ENCODE assay signal across 1 cellular context in the genomic region with DNA sequence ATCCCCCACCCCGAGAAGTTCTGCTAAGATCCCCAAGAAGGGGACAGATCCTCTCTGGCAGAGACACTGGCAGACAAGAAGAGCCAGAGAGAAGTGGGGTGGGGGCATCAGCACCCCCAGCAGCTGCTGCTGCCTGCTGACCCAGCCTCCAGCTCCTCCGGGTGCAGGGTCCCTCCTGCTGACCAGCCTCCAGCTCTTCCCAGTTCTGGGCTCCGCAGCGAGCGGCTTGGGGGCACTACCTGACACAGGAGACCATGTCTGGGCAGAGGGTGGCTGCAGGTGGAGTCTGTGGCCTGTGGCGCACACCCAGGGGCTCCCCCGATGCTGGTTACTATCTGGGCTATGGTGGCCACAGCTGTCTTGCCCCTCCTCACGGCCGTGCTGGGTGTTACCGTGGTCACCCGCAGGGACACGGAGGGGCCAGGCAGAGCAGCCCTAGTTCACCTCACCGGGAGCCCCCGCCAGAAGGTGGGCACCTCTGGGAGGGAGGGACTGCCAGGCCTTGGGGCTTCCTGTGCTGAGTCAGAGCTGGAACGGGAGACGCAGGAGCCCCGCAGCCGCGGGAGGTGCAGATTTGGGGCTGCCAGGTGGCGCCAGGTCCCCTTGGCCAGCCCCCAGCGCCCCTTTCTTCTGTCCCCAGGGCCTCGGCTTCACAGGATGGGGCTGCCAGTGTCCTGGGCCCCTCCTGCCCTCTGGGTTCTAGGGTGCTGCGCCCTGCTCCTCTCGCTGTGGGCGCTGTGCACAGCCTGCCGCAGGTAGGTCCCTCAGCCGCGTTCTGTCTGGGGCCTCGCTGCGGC.
TF ChIP-seq lines count a peak whose summit lies in the region.

No MANE protein-coding gene starts in this region.

TF ChIP-seq in HepG2, 621 proteins besides CTCF, POLR2A, EP300 and RAD21 (continued from another document and continues in another):
- peak; percentile 41; the same call in 1 of the 2 replicates for TF ChIP-seq GLI4 (CRISPR knock-in tag; IDR thresholded peaks at IDR 0.05; ENCODE audit: borderline replicate concordance)
- TF ChIP-seq ZFP90 (CRISPR knock-in tag; IDR thresholded peaks at IDR 0.05; ENCODE audit: borderline replicate concordance): 0 out of 2 replicates have a peak, but pooled peaks have one; percentile 65
- TF ChIP-seq, protein P1, sequence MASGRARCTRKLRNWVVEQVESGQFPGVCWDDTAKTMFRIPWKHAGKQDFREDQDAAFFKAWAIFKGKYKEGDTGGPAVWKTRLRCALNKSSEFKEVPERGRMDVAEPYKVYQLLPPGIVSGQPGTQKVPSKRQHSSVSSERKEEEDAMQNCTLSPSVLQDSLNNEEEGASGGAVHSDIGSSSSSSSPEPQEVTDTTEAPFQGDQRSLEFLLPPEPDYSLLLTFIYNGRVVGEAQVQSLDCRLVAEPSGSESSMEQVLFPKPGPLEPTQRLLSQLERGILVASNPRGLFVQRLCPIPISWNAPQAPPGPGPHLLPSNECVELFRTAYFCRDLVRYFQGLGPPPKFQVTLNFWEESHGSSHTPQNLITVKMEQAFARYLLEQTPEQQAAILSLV (CRISPR knock-in tag; IDR thresholded peaks at IDR 0.05; ENCODE audit: borderline replicate concordance): no peak; the same call in 1 of the 2 replicates
- peak; percentile 64 for TF ChIP-seq DPF2 (CRISPR knock-in tag; IDR thresholded peaks at IDR 0.05; ENCODE audit: borderline replicate concordance, low read depth)
- TF ChIP-seq, protein P2, sequence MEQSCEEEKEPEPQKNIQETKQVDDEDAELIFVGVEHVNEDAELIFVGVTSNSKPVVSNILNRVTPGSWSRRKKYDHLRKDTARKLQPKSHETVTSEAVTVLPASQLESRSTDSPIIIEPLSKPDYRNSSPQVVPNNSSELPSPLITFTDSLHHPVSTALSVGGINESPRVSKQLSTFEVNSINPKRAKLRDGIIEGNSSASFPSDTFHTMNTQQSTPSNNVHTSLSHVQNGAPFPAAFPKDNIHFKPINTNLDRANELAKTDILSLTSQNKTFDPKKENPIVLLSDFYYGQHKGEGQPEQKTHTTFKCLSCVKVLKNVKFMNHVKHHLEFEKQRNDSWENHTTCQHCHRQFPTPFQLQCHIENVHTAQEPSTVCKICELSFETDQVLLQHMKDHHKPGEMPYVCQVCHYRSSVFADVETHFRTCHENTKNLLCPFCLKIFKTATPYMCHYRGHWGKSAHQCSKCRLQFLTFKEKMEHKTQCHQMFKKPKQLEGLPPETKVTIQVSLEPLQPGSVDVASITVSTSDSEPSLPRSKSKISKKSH (CRISPR knock-in tag; IDR thresholded peaks at IDR 0.05; ENCODE audit: borderline replicate concordance): peak; percentile 18; the same call in 1 of the 2 replicates
- 0 out of 2 replicates have a peak, but pooled peaks have one; percentile 60 for TF ChIP-seq POLR2AphosphoS2 (IDR thresholded peaks at IDR 0.05; ENCODE audit: low read depth, low read length)
- peak; percentile 87; the same call in 1 of the 2 replicates for TF ChIP-seq ZNF747 (CRISPR knock-in tag; IDR thresholded peaks at IDR 0.05; ENCODE audit: borderline replicate concordance)
- TF ChIP-seq, protein P3, sequence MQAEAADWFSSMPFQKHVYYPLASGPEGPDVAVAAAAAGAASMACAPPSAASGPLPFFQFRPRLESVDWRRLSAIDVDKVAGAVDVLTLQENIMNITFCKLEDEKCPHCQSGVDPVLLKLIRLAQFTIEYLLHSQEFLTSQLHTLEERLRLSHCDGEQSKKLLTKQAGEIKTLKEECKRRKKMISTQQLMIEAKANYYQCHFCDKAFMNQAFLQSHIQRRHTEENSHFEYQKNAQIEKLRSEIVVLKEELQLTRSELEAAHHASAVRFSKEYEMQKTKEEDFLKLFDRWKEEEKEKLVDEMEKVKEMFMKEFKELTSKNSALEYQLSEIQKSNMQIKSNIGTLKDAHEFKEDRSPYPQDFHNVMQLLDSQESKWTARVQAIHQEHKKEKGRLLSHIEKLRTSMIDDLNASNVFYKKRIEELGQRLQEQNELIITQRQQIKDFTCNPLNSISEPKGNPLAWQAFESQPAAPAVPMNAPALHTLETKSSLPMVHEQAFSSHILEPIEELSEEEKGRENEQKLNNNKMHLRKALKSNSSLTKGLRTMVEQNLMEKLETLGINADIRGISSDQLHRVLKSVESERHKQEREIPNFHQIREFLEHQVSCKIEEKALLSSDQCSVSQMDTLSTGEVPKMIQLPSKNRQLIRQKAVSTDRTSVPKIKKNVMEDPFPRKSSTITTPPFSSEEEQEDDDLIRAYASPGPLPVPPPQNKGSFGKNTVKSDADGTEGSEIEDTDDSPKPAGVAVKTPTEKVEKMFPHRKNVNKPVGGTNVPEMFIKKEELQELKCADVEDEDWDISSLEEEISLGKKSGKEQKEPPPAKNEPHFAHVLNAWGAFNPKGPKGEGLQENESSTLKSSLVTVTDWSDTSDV (CRISPR knock-in tag; IDR thresholded peaks at IDR 0.05): no peak
- 0 out of 2 replicates have a peak, but pooled peaks have one; percentile 40 for TF ChIP-seq ZNF773 (CRISPR knock-in tag; IDR thresholded peaks at IDR 0.05; ENCODE audit: borderline replicate concordance)
- TF ChIP-seq, protein P4, sequence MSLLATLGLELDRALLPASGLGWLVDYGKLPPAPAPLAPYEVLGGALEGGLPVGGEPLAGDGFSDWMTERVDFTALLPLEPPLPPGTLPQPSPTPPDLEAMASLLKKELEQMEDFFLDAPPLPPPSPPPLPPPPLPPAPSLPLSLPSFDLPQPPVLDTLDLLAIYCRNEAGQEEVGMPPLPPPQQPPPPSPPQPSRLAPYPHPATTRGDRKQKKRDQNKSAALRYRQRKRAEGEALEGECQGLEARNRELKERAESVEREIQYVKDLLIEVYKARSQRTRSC (CRISPR knock-in tag; IDR thresholded peaks at IDR 0.05; ENCODE audit: low read depth): no peak
- TF ChIP-seq ZNF563 (CRISPR knock-in tag; IDR thresholded peaks at IDR 0.05): peak; percentile 38; the same call in 1 of the 2 replicates
- TF ChIP-seq ARHGAP35 (CRISPR knock-in tag; IDR thresholded peaks at IDR 0.05; ENCODE audit: borderline replicate concordance): peak; percentile 64; the same call in 1 of the 2 replicates
- TF ChIP-seq ZBTB1 (CRISPR knock-in tag; IDR thresholded peaks at IDR 0.05; ENCODE audit: borderline replicate concordance): peak; percentile 12; the same call in 1 of the 2 replicates
- 0 out of 2 replicates have a peak, but pooled peaks have one; percentile 11 for TF ChIP-seq ZSCAN22 (CRISPR knock-in tag; IDR thresholded peaks at IDR 0.05)
- TF ChIP-seq MAZ (IDR thresholded peaks at IDR 0.05; ENCODE audit: borderline replicate concordance, low read depth, low read length): no peak
- TF ChIP-seq MAZ (CRISPR knock-in tag; IDR thresholded peaks at IDR 0.05; ENCODE audit: low read depth): peak; percentile 6; the same call in 1 of the 2 replicates
- no peak for TF ChIP-seq MXI1 (IDR thresholded peaks at IDR 0.05; ENCODE audit: borderline replicate concordance, low read depth, low read length)
- TF ChIP-seq ZNF180 (CRISPR knock-in tag; IDR thresholded peaks at IDR 0.05; ENCODE audit: borderline replicate concordance, low read depth): no peak
- TF ChIP-seq POLR2AphosphoS5 (IDR thresholded peaks at IDR 0.05; ENCODE audit: low read depth, low read length): peak; percentile 13; the same call in 1 of the 2 replicates
- TF ChIP-seq ZFP41 (CRISPR knock-in tag; IDR thresholded peaks at IDR 0.05; ENCODE audit: borderline replicate concordance): 0 out of 2 replicates have a peak, but pooled peaks have one; percentile 17
- TF ChIP-seq, protein P5, sequence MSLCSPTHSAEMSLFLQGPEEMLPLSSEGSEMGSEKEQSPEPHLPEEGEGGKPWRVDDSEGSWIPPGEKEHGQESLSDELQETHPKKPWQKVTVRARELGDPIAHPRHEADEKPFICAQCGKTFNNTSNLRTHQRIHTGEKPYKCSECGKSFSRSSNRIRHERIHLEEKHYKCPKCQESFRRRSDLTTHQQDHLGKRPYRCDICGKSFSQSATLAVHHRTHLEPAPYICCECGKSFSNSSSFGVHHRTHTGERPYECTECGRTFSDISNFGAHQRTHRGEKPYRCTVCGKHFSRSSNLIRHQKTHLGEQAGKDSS (CRISPR knock-in tag; IDR thresholded peaks at IDR 0.05; ENCODE audit: borderline replicate concordance, low read depth): peak; percentile 67; the same call in 1 of the 2 replicates
- TF ChIP-seq CAMTA2 (CRISPR knock-in tag; IDR thresholded peaks at IDR 0.05; ENCODE audit: borderline replicate concordance): peak; percentile 31
- TF ChIP-seq ZNF468 (CRISPR knock-in tag; IDR thresholded peaks at IDR 0.05): peak; percentile 44; the same call in 1 of the 2 replicates
- TF ChIP-seq ESRRA (CRISPR knock-in tag; IDR thresholded peaks at IDR 0.05; ENCODE audit: low read depth): peak; percentile 15; the same call in 1 of the 2 replicates
- 0 out of 2 replicates have a peak, but pooled peaks have one; percentile 11 for TF ChIP-seq HDAC2 (CRISPR knock-in tag; IDR thresholded peaks at IDR 0.05)
- peak; percentile 66 for TF ChIP-seq SALL1 (CRISPR knock-in tag; IDR thresholded peaks at IDR 0.05)
- TF ChIP-seq, protein P6, sequence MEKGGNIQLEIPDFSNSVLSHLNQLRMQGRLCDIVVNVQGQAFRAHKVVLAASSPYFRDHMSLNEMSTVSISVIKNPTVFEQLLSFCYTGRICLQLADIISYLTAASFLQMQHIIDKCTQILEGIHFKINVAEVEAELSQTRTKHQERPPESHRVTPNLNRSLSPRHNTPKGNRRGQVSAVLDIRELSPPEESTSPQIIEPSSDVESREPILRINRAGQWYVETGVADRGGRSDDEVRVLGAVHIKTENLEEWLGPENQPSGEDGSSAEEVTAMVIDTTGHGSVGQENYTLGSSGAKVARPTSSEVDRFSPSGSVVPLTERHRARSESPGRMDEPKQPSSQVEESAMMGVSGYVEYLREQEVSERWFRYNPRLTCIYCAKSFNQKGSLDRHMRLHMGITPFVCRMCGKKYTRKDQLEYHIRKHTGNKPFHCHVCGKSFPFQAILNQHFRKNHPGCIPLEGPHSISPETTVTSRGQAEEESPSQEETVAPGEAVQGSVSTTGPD (CRISPR knock-in tag; IDR thresholded peaks at IDR 0.05): peak; percentile 64; the same call in 1 of the 2 replicates
- no peak for TF ChIP-seq PAX8 (CRISPR knock-in tag; IDR thresholded peaks at IDR 0.05; ENCODE audit: borderline replicate concordance)
- no peak for TF ChIP-seq ISX (CRISPR knock-in tag; conservative IDR thresholded peaks at IDR 0.05)
- TF ChIP-seq, protein P7, sequence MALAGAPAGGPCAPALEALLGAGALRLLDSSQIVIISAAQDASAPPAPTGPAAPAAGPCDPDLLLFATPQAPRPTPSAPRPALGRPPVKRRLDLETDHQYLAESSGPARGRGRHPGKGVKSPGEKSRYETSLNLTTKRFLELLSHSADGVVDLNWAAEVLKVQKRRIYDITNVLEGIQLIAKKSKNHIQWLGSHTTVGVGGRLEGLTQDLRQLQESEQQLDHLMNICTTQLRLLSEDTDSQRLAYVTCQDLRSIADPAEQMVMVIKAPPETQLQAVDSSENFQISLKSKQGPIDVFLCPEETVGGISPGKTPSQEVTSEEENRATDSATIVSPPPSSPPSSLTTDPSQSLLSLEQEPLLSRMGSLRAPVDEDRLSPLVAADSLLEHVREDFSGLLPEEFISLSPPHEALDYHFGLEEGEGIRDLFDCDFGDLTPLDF (CRISPR knock-in tag; IDR thresholded peaks at IDR 0.05): peak; percentile 30; the same call in 1 of the 2 replicates
- TF ChIP-seq, protein P8, sequence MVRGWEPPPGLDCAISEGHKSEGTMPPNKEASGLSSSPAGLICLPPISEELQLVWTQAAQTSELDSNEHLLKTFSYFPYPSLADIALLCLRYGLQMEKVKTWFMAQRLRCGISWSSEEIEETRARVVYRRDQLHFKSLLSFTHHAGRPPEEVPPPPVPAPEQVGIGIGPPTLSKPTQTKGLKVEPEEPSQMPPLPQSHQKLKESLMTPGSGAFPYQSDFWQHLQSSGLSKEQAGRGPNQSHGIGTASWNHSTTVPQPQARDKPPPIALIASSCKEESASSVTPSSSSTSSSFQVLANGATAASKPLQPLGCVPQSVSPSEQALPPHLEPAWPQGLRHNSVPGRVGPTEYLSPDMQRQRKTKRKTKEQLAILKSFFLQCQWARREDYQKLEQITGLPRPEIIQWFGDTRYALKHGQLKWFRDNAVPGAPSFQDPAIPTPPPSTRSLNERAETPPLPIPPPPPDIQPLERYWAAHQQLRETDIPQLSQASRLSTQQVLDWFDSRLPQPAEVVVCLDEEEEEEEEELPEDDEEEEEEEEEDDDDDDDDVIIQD (CRISPR knock-in tag; IDR thresholded peaks at IDR 0.05; ENCODE audit: low read depth): 0 out of 2 replicates have a peak, but pooled peaks have one; percentile 9
- TF ChIP-seq ZNF615 (CRISPR knock-in tag; IDR thresholded peaks at IDR 0.05; ENCODE audit: borderline replicate concordance): no peak
- TF ChIP-seq RBM22 (optimal IDR thresholded peaks at IDR 0.05; ENCODE audit: low read length): peak; percentile 87
